ENCODE assay signal across 27 cellular contexts in the genomic region with DNA sequence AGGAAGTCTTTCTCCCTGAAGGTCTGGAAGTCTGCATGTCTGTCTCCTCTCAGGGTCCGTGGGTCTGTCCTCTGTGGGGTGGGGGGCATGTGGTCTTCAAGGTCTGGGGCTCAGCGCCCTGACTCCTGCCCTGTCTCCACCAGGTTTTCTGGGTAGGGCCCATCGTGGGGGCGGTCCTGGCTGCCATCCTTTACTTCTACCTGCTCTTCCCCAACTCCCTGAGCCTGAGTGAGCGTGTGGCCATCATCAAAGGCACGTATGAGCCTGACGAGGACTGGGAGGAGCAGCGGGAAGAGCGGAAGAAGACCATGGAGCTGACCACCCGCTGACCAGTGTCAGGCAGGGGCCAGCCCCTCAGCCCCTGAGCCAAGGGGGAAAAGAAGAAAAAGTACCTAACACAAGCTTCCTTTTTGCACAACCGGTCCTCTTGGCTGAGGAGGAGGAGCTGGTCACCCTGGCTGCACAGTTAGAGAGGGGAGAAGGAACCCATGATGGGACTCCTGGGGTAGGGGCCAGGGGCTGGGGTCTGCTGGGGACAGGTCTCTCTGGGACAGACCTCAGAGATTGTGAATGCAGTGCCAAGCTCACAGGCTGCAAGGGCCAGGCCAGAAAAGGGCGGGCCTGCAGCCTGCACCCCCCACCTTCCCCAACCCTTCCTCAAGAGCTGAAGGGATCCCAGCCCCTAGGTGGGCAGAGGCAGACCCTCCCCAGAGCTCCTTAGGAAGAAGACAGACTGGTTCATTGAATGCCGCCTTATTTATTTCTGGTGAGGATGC. TPM values are rescaled to one million over a fixed set of nuclear protein-coding genes. Genes with fewer than 3 reads are reported as not detected.
"Had no signal": no experiment of that assay in that cellular context is flagged by ENCODE, and none has a peak within 500 bp of the region (broad histone marks: within the 10 kb centered on the region; RNA-seq: fewer than 3 reads in every experiment).

No MANE protein-coding gene starts in this region.

- DNase-seq: cerebellar nuclear complex; colonic mucosa; dermis blood vessel endothelial cell; foreskin melanocyte; mesendoderm; naive thymus-derived CD4-positive, alpha-beta T cell; nephron progenitor cell; nucleus accumbens; stimulated activated CD4-positive, alpha-beta T cell treated with anti-CD3 and anti-CD28 coated beads, Interleukin-2, amount 100 ng/mL, for 24 hours; stimulated activated CD4-positive, alpha-beta T cell treated with anti-CD3 and anti-CD28 coated beads, Interleukin-4, amount 100 ng/mL, for 4 hours; stimulated activated naive B cell treated with anti-CD40 and anti-IgM and Interleukin-4, amounts not matched to agents 10 μg/mL and 1 μg/mL and 100 μg/mL, for 72 hours; stimulated activated naive CD8-positive, alpha-beta T cell treated with anti-CD3 and anti-CD28 coated beads, Interleukin-15, amount 100 ng/mL, for 72 hours; transverse colon had no signal

- H2AFZ ChIP-seq: hepatocyte had no signal

- H3K36me3 Mint-ChIP-seq: stimulated activated naive B cell treated with anti-CD40 and anti-IgM and Interleukin-4, amounts not matched to agents 10 μg/mL and 1 μg/mL and 100 μg/mL, for 72 hours had no signal

- H3K36me3 ChIP-seq: colonic mucosa, pancreas, prostate gland, thoracic aorta, transverse colon had no signal

- H3K4me3 ChIP-seq: colonic mucosa, hepatocyte, pancreas, prostate gland, thoracic aorta, transverse colon had no signal

- H3K27ac ChIP-seq: colonic mucosa, hepatocyte, pancreas, prostate gland, thoracic aorta, transverse colon had no signal

- H3K9me3 Mint-ChIP-seq: nephron progenitor cell; stimulated activated naive B cell treated with anti-CD40 and anti-IgM and Interleukin-4, amounts not matched to agents 10 μg/mL and 1 μg/mL and 100 μg/mL, for 72 hours; stimulated activated naive CD8-positive, alpha-beta T cell treated with anti-CD3 and anti-CD28 coated beads, Interleukin-15, amount 100 ng/mL, for 72 hours had no signal

- H3K27ac Mint-ChIP-seq: naive thymus-derived CD4-positive, alpha-beta T cell; nephron progenitor cell; stimulated activated naive B cell treated with anti-CD40 and anti-IgM and Interleukin-4, amounts not matched to agents 10 μg/mL and 1 μg/mL and 100 μg/mL, for 72 hours; stimulated activated naive CD8-positive, alpha-beta T cell treated with anti-CD3 and anti-CD28 coated beads, Interleukin-15, amount 100 ng/mL, for 72 hours had no signal

- H3K4me3 Mint-ChIP-seq: naive thymus-derived CD4-positive, alpha-beta T cell; nephron progenitor cell; stimulated activated naive B cell treated with anti-CD40 and anti-IgM and Interleukin-4, amounts not matched to agents 10 μg/mL and 1 μg/mL and 100 μg/mL, for 72 hours; stimulated activated naive CD8-positive, alpha-beta T cell treated with anti-CD3 and anti-CD28 coated beads, Interleukin-15, amount 100 ng/mL, for 72 hours had no signal

- H3K79me2 ChIP-seq: hepatocyte had no signal

- H3K4me2 ChIP-seq: hepatocyte had no signal

- ATAC-seq: naive thymus-derived CD4-positive, alpha-beta T cell; pancreas; sciatic nerve; stimulated activated naive B cell treated with anti-CD40 and anti-IgM and Interleukin-4, amounts not matched to agents 10 μg/mL and 1 μg/mL and 100 μg/mL, for 72 hours; stimulated activated naive CD8-positive, alpha-beta T cell treated with anti-CD3 and anti-CD28 coated beads, Interleukin-15, amount 100 ng/mL, for 72 hours had no signal

- H3K9me3 ChIP-seq: colonic mucosa, pancreas, prostate gland, thoracic aorta, transverse colon had no signal

RNA-seq across cellular contexts. Expression of a gene that starts 3.4 kb away (rescaled TPM):
- total RNA-seq: colonic mucosa; kidney epithelial cell; liver; lung microvascular endothelial cell; mononuclear cell; naive thymus-derived CD4-positive, alpha-beta T cell; renal cortical epithelial cell; subcutaneous adipose tissue; transverse colon had no signal
- polyA plus RNA-seq: liver; naive thymus-derived CD4-positive, alpha-beta T cell had no signal

RNA-seq across cellular contexts. Expression of a gene that starts 7.7 kb away (rescaled TPM):
- total RNA-seq: colonic mucosa; dermis blood vessel endothelial cell; hepatocyte; kidney epithelial cell; liver; lung microvascular endothelial cell; mononuclear cell; naive thymus-derived CD4-positive, alpha-beta T cell; renal cortical epithelial cell; thoracic aorta had no signal
- polyA plus RNA-seq: naive thymus-derived CD4-positive, alpha-beta T cell had no signal

RNA-seq across cellular contexts. Expression of a gene that starts 14.5 kb away (rescaled TPM):
- total RNA-seq: colonic mucosa; dermis blood vessel endothelial cell; kidney epithelial cell; liver; lung microvascular endothelial cell; mononuclear cell; naive thymus-derived CD4-positive, alpha-beta T cell; sciatic nerve; skeletal muscle tissue; subcutaneous adipose tissue; transverse colon; urinary bladder had no signal
- polyA plus RNA-seq: esophagus; liver; naive thymus-derived CD4-positive, alpha-beta T cell had no signal
